ENCODE assay signal across 14 cellular contexts in genomic region chr5:147611483-147611882, GRCh38.
DNase-seq lines count a peak whose midpoint lies in the region; ATAC-seq and TF ChIP-seq lines count a peak whose summit lies in the region.
"Had no signal": no experiment of that assay in that cellular context is flagged by ENCODE, and none has a peak within 500 bp of the region (broad histone marks: within the 10 kb centered on the region; RNA-seq: fewer than 3 reads in every experiment).

No MANE protein-coding gene starts in this region.

- H3K9me3 Mint-ChIP-seq in WTC11: peaks cover 10% of the 10 kb centered on the region
- H3K9me3 Mint-ChIP-seq in activated naive CD4-positive, alpha-beta T cell treated with anti-CD3 and anti-CD28 coated beads, Interleukin-2, amount 50 U/mL, for 72 hours: peaks cover 6 to 11% of the 10 kb centered on the region in 2 donors

- no peak overlapping the region for H3K27ac ChIP-seq in foreskin keratinocyte
- H3K27ac ChIP-seq: 22Rv1 had no signal

- no peaks in the 10 kb centered on the region for H3K27me3 ChIP-seq in foreskin keratinocyte

- POLR2A ChIA-PET in WTC11 (lab: Charles Lee): no interaction called here

- no peaks in the 10 kb centered on the region for H3K4me1 ChIP-seq in foreskin keratinocyte

- in situ Hi-C loops in GM13976 (cut with MboI; ENCODE audit: low sequenced_read_pairs, unreplicated experiment): no loop called here

- CTCF ChIA-PET in WTC11 (lab: Charles Lee): interaction anchor here (0.7 to 1.3 kb wide), 3 partner anchors 17 to 211 kb away, joined by 3 to 5 read pairs (median 4); no protein-coding TSS in a partner anchor

- H3K36me3 Mint-ChIP-seq in WTC11: peaks cover 36% of the 10 kb centered on the region
- peaks cover 0 to 12% of the 10 kb centered on the region in 2 donors for H3K36me3 Mint-ChIP-seq in activated naive CD4-positive, alpha-beta T cell treated with anti-CD3 and anti-CD28 coated beads, Interleukin-2, amount 50 U/mL, for 72 hours
- H3K36me3 Mint-ChIP-seq: CD4-positive, alpha-beta memory T cell had no signal

- H3K4me1 Mint-ChIP-seq in WTC11: peaks cover 39% of the 10 kb centered on the region
- H3K4me1 Mint-ChIP-seq: B cell; CD4-positive, alpha-beta memory T cell had no signal

- TF ChIP-seq CTCF in GM13976 (IDR thresholded peaks at IDR 0.05; ENCODE audit: borderline replicate concordance, control extremely low read depth, extremely low read depth, insufficient read depth, missing control alignments): no peak
- no peak for TF ChIP-seq CTCF in WTC11 (IDR thresholded peaks at IDR 0.05)
- TF ChIP-seq CTCF in foreskin keratinocyte (conservative IDR thresholded peaks at IDR 0.05): no peak

- peak; percentile 85 for ATAC-seq in WTC11
- ATAC-seq in activated naive CD4-positive, alpha-beta T cell treated with anti-CD3 and anti-CD28 coated beads, Interleukin-2, amount 50 U/mL, for 72 hours: no peak
- no peak for ATAC-seq in foreskin keratinocyte
- ATAC-seq: K562 had no signal

- H3K27me3 Mint-ChIP-seq in WTC11 (ENCODE audit: low read depth): no peaks in the 10 kb centered on the region
- H3K27me3 Mint-ChIP-seq: B cell; CD4-positive, alpha-beta memory T cell had no signal

- H3K4me3 Mint-ChIP-seq in WTC11: no peak overlapping the region
- H3K4me3 Mint-ChIP-seq: B cell; CD4-positive, alpha-beta memory T cell had no signal

- peak overlapping the region; percentile 58 for H3K27ac Mint-ChIP-seq in WTC11
- no peak overlapping the region for H3K27ac Mint-ChIP-seq in activated naive CD4-positive, alpha-beta T cell treated with anti-CD3 and anti-CD28 coated beads, Interleukin-2, amount 50 U/mL, for 72 hours
- H3K27ac Mint-ChIP-seq: B cell had no signal

- DNase-seq in AG08396 (ENCODE audit: low spot score) (peak; percentile 7), GM13976 (ENCODE audit: low spot score) (peak; percentile 10), WTC11 (ENCODE audit: low spot score) (peak; percentile 16), iPS-NIHi7 (ENCODE audit: extremely low spot score) (peak; percentile 16), foreskin keratinocyte (no peak), DMS79 treated with DMSO at 0.1 percent for 48 hours (lab: John Stamatoyannopoulos, UW) (no peak), NCI-H187 treated with DMSO at 0.1 percent for 48 hours (lab: John Stamatoyannopoulos, UW) (no peak)
- DNase-seq in activated naive CD4-positive, alpha-beta T cell treated with anti-CD3 and anti-CD28 coated beads, Interleukin-2, amount 50 U/mL, for 72 hours (ENCODE audit: low spot score in 2 of 2): no peak
- DNase-seq: C1 segment of cervical spinal cord; CD4-positive, alpha-beta memory T cell; DMS53 had no signal

TF ChIP-seq in WTC11, 78 proteins besides CTCF, POLR2A, EP300 and RAD21:
- TF ChIP-seq, protein P1, sequence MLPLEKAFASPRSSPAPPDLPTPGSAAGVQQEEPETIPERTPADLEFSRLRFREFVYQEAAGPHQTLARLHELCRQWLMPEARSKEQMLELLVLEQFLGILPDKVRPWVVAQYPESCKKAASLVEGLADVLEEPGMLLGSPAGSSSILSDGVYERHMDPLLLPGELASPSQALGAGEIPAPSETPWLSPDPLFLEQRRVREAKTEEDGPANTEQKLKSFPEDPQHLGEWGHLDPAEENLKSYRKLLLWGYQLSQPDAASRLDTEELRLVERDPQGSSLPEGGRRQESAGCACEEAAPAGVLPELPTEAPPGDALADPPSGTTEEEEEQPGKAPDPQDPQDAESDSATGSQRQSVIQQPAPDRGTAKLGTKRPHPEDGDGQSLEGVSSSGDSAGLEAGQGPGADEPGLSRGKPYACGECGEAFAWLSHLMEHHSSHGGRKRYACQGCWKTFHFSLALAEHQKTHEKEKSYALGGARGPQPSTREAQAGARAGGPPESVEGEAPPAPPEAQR (CRISPR knock-in tag; IDR thresholded peaks at IDR 0.05): no peak
- TF ChIP-seq ZNF263 (CRISPR knock-in tag; IDR thresholded peaks at IDR 0.05; ENCODE audit: low read depth) (no peak), ZNF396 (CRISPR knock-in tag; IDR thresholded peaks at IDR 0.05; ENCODE audit: borderline replicate concordance) (no peak), TEAD4 (CRISPR knock-in tag; IDR thresholded peaks at IDR 0.05) (no peak), RORB (CRISPR knock-in tag; IDR thresholded peaks at IDR 0.05) (no peak), ZNF317 (CRISPR knock-in tag; IDR thresholded peaks at IDR 0.05; ENCODE audit: borderline replicate concordance, low read depth) (no peak)
- TF ChIP-seq, protein P2, sequence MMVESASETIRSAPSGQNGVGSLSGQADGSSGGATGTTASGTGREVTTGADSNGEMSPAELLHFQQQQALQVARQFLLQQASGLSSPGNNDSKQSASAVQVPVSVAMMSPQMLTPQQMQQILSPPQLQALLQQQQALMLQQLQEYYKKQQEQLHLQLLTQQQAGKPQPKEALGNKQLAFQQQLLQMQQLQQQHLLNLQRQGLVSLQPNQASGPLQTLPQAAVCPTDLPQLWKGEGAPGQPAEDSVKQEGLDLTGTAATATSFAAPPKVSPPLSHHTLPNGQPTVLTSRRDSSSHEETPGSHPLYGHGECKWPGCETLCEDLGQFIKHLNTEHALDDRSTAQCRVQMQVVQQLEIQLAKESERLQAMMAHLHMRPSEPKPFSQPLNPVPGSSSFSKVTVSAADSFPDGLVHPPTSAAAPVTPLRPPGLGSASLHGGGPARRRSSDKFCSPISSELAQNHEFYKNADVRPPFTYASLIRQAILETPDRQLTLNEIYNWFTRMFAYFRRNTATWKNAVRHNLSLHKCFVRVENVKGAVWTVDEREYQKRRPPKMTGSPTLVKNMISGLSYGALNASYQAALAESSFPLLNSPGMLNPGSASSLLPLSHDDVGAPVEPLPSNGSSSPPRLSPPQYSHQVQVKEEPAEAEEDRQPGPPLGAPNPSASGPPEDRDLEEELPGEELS (CRISPR knock-in tag; IDR thresholded peaks at IDR 0.05): no peak
- TF ChIP-seq, protein P3, sequence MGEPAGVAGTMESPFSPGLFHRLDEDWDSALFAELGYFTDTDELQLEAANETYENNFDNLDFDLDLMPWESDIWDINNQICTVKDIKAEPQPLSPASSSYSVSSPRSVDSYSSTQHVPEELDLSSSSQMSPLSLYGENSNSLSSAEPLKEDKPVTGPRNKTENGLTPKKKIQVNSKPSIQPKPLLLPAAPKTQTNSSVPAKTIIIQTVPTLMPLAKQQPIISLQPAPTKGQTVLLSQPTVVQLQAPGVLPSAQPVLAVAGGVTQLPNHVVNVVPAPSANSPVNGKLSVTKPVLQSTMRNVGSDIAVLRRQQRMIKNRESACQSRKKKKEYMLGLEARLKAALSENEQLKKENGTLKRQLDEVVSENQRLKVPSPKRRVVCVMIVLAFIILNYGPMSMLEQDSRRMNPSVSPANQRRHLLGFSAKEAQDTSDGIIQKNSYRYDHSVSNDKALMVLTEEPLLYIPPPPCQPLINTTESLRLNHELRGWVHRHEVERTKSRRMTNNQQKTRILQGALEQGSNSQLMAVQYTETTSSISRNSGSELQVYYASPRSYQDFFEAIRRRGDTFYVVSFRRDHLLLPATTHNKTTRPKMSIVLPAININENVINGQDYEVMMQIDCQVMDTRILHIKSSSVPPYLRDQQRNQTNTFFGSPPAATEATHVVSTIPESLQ (CRISPR knock-in tag; IDR thresholded peaks at IDR 0.05): no peak

Comparison
In these comparisons a context has a peak if more than half of its experiments do, and no peak if none do; other contexts are left out.
1. DNase-seq: peak in AG08396 (single experiment), GM13976 (single experiment), WTC11 (single experiment) and iPS-NIHi7 (single experiment); none in activated naive CD4-positive, alpha-beta T cell treated with anti-CD3 and anti-CD28 coated beads, Interleukin-2, amount 50 U/mL, for 72 hours (0 of 2), foreskin keratinocyte (0 of 2), DMS79 treated with DMSO at 0.1 percent for 48 hours (single experiment) and NCI-H187 treated with DMSO at 0.1 percent for 48 hours (single experiment).